In the genomic region with DNA sequence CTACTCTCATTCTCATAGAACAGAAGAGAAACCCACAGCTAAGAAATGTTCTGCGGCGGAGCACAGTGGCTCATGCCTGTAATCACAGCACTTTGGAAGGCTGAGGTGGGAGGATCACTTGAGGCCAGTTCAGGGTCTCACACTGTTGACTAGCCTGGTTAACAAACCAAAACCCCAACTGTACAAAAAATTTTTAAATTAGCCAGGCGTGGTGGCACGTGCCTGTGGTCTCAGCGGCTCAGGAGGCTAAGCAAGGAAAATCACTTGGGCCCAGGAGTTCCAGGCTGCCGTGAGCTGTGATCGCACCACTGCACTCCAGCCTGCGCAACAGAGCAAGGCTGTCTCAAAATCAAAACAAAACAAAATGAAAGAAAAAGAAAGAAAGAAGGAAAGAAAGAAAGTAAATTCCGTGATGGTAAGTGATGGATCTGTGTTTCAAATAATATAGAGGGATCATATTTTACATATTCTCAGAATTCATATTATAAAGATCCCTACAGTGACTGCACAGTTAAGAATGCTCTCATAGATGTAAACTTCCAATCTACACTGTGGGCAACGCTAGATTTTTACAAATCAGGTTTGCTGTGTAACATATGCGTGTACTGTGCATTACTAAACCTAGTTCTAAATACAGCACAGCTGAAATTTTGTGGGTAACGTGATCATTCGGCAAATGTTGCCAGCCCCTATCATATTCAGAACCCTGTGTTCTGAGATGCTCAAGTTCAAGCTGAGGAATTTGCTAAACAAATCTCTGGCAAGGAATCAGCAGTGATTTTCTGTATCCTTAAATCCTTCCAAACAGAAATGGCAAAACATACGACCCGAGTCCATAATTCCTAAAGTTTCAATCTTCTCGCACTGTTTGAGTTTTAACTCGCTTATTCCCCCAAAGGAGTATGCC, we compare ENCODE assay signal across 9 cellular contexts. TPM values are rescaled to one million over a fixed set of nuclear protein-coding genes. Genes with fewer than 3 reads are reported as not detected.
DNase-seq lines count a peak whose midpoint lies in the region; ATAC-seq, FAIRE-seq and TF ChIP-seq lines count a peak whose summit lies in the region.
"Had no signal": no experiment of that assay in that cellular context is flagged by ENCODE, and none has a peak within 500 bp of the region (broad histone marks: within the 10 kb centered on the region; RNA-seq: fewer than 3 reads in every experiment).

No MANE protein-coding gene starts in this region.

- no peak for TF ChIP-seq CTCF in cardiac fibroblast (IDR thresholded peaks at IDR 0.05; ENCODE audit: low read depth, low read length)

- H3K4me3 ChIP-seq in cardiac fibroblast (replicated peaks in 1 of 2; ENCODE audit: low read depth in 2 of 2, low read length in 2 of 2) (peak overlapping the region in 1 of 2 donors; percentile 44), muscle layer of duodenum (ENCODE audit: low read depth in 1 of 2, low read length in 2 of 2) (peak overlapping the region; percentile 70 to 79)

- no peak for TF ChIP-seq POLR2A in GM12891 (IDR thresholded peaks at IDR 0.05; ENCODE audit: low read depth, low read length)

- ATAC-seq in HG03378 (IDR thresholded peaks at IDR 0.05; ENCODE audit: unreplicated experiment) (peak; percentile 34), GM18520 (IDR thresholded peaks at IDR 0.05; ENCODE audit: unreplicated experiment) (no peak)
- ATAC-seq: Panc1 had no signal

- FAIRE-seq in GM12891 (lab: Jason Lieb, UNC) = peak; percentile 47

- peaks cover 8 to 33% of the 10 kb centered on the region in 2 donors for H3K4me1 ChIP-seq in muscle layer of duodenum (ENCODE audit: control insufficient read depth in 1 of 2, insufficient read depth in 2 of 2, low read length in 2 of 2)

- H3K36me3 ChIP-seq in muscle layer of duodenum (ENCODE audit: control insufficient read depth in 1 of 2, insufficient read depth in 2 of 2, low read length in 2 of 2) = no peaks in the 10 kb centered on the region

- H3K27ac ChIP-seq in muscle layer of duodenum (ENCODE audit: low read length) = peak overlapping the region; percentile 71

- H3K9me3 ChIP-seq in muscle layer of duodenum (ENCODE audit: control insufficient read depth in 1 of 2, low read length in 2 of 2) = no peaks in the 10 kb centered on the region

- DNase-seq in GM12891 (ENCODE audit: insufficient read length, low spot score) = no peak
- DNase-seq in cardiac fibroblast (ENCODE audit: low read depth in 2 of 2) = peak; percentile 38 to 46
- no peak for DNase-seq in DMS 273 (lab: John Stamatoyannopoulos, UW; ENCODE audit: unreplicated experiment)
- DNase-seq in RPMI8226 = no peak
- no peak for DNase-seq in NCI-H524 (lab: John Stamatoyannopoulos, UW)

- no peaks in the 10 kb centered on the region for H3K27me3 ChIP-seq in muscle layer of duodenum (ENCODE audit: low read depth, low read length)

TF ChIP-seq in GM12891, 5 proteins besides CTCF, POLR2A, EP300 and RAD21:
- no peak for TF ChIP-seq PAX5 (IDR thresholded peaks at IDR 0.05; ENCODE audit: insufficient read depth, low read length, severe bottlenecking)
- TF ChIP-seq POU2F2 (IDR thresholded peaks at IDR 0.05; ENCODE audit: low read depth, low read length) = no peak
- no peak for TF ChIP-seq TAF1 (IDR thresholded peaks at IDR 0.05; ENCODE audit: low read depth, low read length)
- no peak for TF ChIP-seq SPI1 (IDR thresholded peaks at IDR 0.05; ENCODE audit: low read depth, low read length)
- no peak for TF ChIP-seq POLR2AphosphoS5 (IDR thresholded peaks at IDR 0.05; ENCODE audit: low read depth, low read length)

RNA-seq across cellular contexts. Expression of gene RAB12, which starts 1.2 kb away (rescaled TPM):
- 8.6 TPM for polyA plus RNA-seq in GM12891 (2012; ENCODE audit: low read depth, missing spikeins)

Comparison
In these comparisons a context has a peak if more than half of its experiments do, and no peak if none do; other contexts are left out.
1. DNase-seq: peak in cardiac fibroblast (2 of 2); none in GM12891 (single experiment), DMS 273 (single experiment), RPMI8226 (single experiment) and NCI-H524 (0 of 2).